ENCODE assay signal across 14 cellular contexts in the genomic region with DNA sequence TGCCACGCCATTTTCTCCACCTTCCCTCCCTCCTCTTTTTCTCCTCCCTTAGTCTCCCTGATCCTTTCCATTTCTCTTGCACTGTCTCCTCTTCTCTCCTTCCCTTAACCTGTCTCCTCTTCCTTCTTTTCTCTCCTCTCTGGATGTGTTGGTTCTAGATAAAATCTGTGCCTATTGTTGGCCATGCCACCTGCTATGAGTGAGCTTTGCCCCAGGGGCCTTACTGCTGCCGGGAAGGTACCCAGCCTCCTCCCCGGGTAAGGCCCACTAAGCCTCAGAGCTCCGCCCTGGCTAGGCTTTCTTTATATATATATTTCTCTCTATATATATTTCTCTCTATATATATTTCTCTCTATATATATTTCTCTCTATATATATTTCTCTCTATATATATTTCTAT. TPM values are rescaled to one million over a fixed set of nuclear protein-coding genes. Genes with fewer than 3 reads are reported as not detected.
A peak's percentile ranks its signal among the peaks of the same experiment; 100 is the strongest.
DNase-seq lines count a peak whose midpoint lies in the region; ATAC-seq, FAIRE-seq and TF ChIP-seq lines count a peak whose summit lies in the region.
"Had no signal": no experiment of that assay in that cellular context is flagged by ENCODE, and none has a peak within 500 bp of the region (broad histone marks: within the 10 kb centered on the region; RNA-seq: fewer than 3 reads in every experiment).

No MANE protein-coding gene starts in this region.

- no peak overlapping the region for H3K4me3 ChIP-seq in H1 (ENCODE audit: extremely low read depth in 1 of 4, insufficient read depth in 2 of 4, low read depth in 3 of 4, low read length in 4 of 4)
- H3K4me3 ChIP-seq in small intestine (ENCODE audit: low read depth in 1 of 2, low read length in 2 of 2) = no peak overlapping the region
- no peak overlapping the region for H3K4me3 ChIP-seq in right lobe of liver
- H3K4me3 ChIP-seq: GM23338 had no signal

- no peak overlapping the region for H3K23ac ChIP-seq in H1 (ENCODE audit: insufficient read length)

- no peak for FAIRE-seq in H1 (lab: Jason Lieb, UNC)
- FAIRE-seq in small intestine (lab: Jason Lieb, UNC) = no peak
- FAIRE-seq: GM12892 had no signal

- H3K18ac ChIP-seq in H1 (ENCODE audit: extremely low read depth, low read length) = no peak overlapping the region

- TF ChIP-seq CTCF in H1 (IDR thresholded peaks at IDR 0.05; ENCODE audit: control extremely low read depth in 1 of 3, insufficient read depth in 1 of 3, low read depth in 1 of 3, low read length in 3 of 3) = no peak
- TF ChIP-seq CTCF in right lobe of liver (IDR thresholded peaks at IDR 0.05) = no peak

- intact Hi-C loops in right lobe of liver (cut with DNase I) = no loop called here

- no peak for TF ChIP-seq EP300 in H1 (IDR thresholded peaks at IDR 0.05; ENCODE audit: borderline replicate concordance in 1 of 2, low read depth in 2 of 2, low read length in 2 of 2)

- no peaks in the 10 kb centered on the region for H3K79me2 ChIP-seq in H1 (ENCODE audit: control insufficient read depth in 1 of 2, insufficient read depth in 2 of 2, low read length in 2 of 2)

- H3K9me3 ChIP-seq in H1 (ENCODE audit: insufficient read depth in 2 of 2, low read depth in 1 of 2, low read length in 1 of 2) (no peaks in the 10 kb centered on the region), small intestine (ENCODE audit: control insufficient read depth, low read depth) (no peaks in the 10 kb centered on the region), right lobe of liver (no peaks in the 10 kb centered on the region)

- no peak overlapping the region for H2BK5ac ChIP-seq in H1 (ENCODE audit: low read depth, low read length)

- H3K36me3 ChIP-seq in H1 (ENCODE audit: control insufficient read depth in 2 of 4, insufficient read depth in 4 of 4, low read length in 3 of 4) = no peaks in the 10 kb centered on the region
- H3K36me3 ChIP-seq in small intestine (ENCODE audit: control insufficient read depth in 2 of 2, insufficient read depth in 2 of 2, low read length in 2 of 2) = no peaks in the 10 kb centered on the region
- H3K36me3 ChIP-seq in right lobe of liver = no peaks in the 10 kb centered on the region

- no peaks in the 10 kb centered on the region; the same call in 1 of the 2 replicates for H3K23me2 ChIP-seq in H1 (ENCODE audit: low read depth, low read length)

- no peak overlapping the region for H4K5ac ChIP-seq in H1 (ENCODE audit: insufficient read length, low read depth, low read length)

- no peak overlapping the region for H2AFZ ChIP-seq in H1 (ENCODE audit: low read length)
- H2AFZ ChIP-seq: GM23338 had no signal

- H3K27me3 ChIP-seq in H1 (replicated peaks in 1 of 4; ENCODE audit: control insufficient read depth in 3 of 4, extremely low read depth in 1 of 4, insufficient read depth in 3 of 4, low read length in 3 of 4) (no peaks in the 10 kb centered on the region), small intestine (ENCODE audit: control insufficient read depth in 2 of 2, insufficient read depth in 2 of 2, low read length in 2 of 2) (no peaks in the 10 kb centered on the region), right lobe of liver (no peaks in the 10 kb centered on the region)

- no peak overlapping the region for H3K56ac ChIP-seq in H1 (replicated peaks; ENCODE audit: insufficient read length, low read depth, low read length)

- TF ChIP-seq RAD21 in H1 (IDR thresholded peaks at IDR 0.05 in 1 of 2, conservative IDR thresholded peaks at IDR 0.05 in 1 of 2; ENCODE audit: low read depth in 2 of 2, low read length in 2 of 2) = no peak

- no peak overlapping the region for H2BK15ac ChIP-seq in H1 (ENCODE audit: low read length)

- H2BK120ac ChIP-seq in H1 (replicated peaks; ENCODE audit: low read depth, low read length) = no peak overlapping the region

- H4K20me1 ChIP-seq in H1 (replicated peaks in 1 of 2; ENCODE audit: control insufficient read depth in 1 of 2, insufficient read depth in 2 of 2, low read length in 2 of 2) = peaks cover 0 to 2% of the 10 kb centered on the region in 2 experiments

- H3K4me1 ChIP-seq in H1 (replicated peaks in 1 of 4; ENCODE audit: control insufficient read depth in 3 of 4, insufficient read depth in 4 of 4, low read length in 3 of 4) (0 out of 7 replicates have a peak, but pooled peaks cover 0 to 2% (median 0%) of the 10 kb centered on the region in 4 experiments), small intestine (ENCODE audit: control insufficient read depth in 2 of 2, insufficient read depth in 1 of 2, low read depth in 1 of 2, low read length in 1 of 2) (peaks cover 2 to 5% of the 10 kb centered on the region in 2 donors), right lobe of liver (no peaks in the 10 kb centered on the region)

- no peak overlapping the region for H4K8ac ChIP-seq in H1 (ENCODE audit: extremely low read depth, insufficient read depth, low read length)

- H2AK5ac ChIP-seq in H1 (ENCODE audit: low read depth, low read length) = no peak overlapping the region

- 81% methylated on average over 4 of the region's 4 CpGs; no CpG with 5 or more reads in 1 of the 2 experiments for WGBS in H1 (ENCODE audit: extremely low coverage in 1 of 2, insufficient coverage in 1 of 2, insufficient read length in 1 of 2, insufficient replicate concordance in 2 of 2, low coverage in 1 of 2, low lambda C conversion rate in 2 of 2, missing lambda C conversion rate in 1 of 2), 2 experiments
- 39 to 69% (median 44%) methylated on average over 4 of the region's 4 CpGs for WGBS in small intestine, 3 donors
- WGBS in right lobe of liver (ENCODE audit: insufficient coverage, low coverage, low lambda C conversion rate, missing lambda C conversion rate) = 67% methylated on average over 3 of the region's 4 CpGs

- H3K9ac ChIP-seq in H1 (replicated peaks in 1 of 4; ENCODE audit: extremely low read depth in 1 of 4, low read depth in 3 of 4, low read length in 3 of 4) = no peak overlapping the region

- POLR2A ChIA-PET in H1 (lab: Charles Lee; ENCODE audit: partially characterized antibody) = no interaction called here

- no peak overlapping the region for H3K4me2 ChIP-seq in H1 (ENCODE audit: insufficient read depth in 1 of 2, low read depth in 2 of 2, low read length in 2 of 2)
- H3K4me2 ChIP-seq: GM23338 had no signal

- no peaks in the 10 kb centered on the region for H3K79me1 ChIP-seq in H1 (ENCODE audit: low read depth, low read length)

- H2BK12ac ChIP-seq in H1 (ENCODE audit: low read depth, low read length) = 0 out of 2 replicates have a peak overlapping the region, but pooled peaks have one; percentile 55

- DNase-seq in D341Med (ENCODE audit: low spot score) (peak; percentile 47), NCI-H69 (lab: John Stamatoyannopoulos, UW) (peak; percentile 69), H1 (ENCODE audit: low read depth in 1 of 2, low spot score in 2 of 2) (no peak), small intestine (peak; percentile 29), NCI-H1105 treated with DMSO at 0.1 percent for 48 hours (lab: John Stamatoyannopoulos, UW) (no peak), right lobe of liver (no peak)
- DNase-seq: C1 segment of cervical spinal cord; CD4-positive, alpha-beta memory T cell; COR-L47; DND-41; H9 had no signal

- no peak overlapping the region for H2BK20ac ChIP-seq in H1 (ENCODE audit: low read length)

- CTCF ChIA-PET in H1 (lab: Charles Lee; ENCODE audit: partially characterized antibody) = interaction anchor here (1.4 to 2.9 kb wide), 3 partner anchors 9 to 102 kb away, joined by 5 to 11 read pairs (median 10); no protein-coding TSS in a partner anchor

- H3K27ac ChIP-seq in H1 (ENCODE audit: low read depth, low read length) (no peak overlapping the region), small intestine (ENCODE audit: low read depth in 1 of 2, low read length in 1 of 2) (peak overlapping the region in 1 of 2 donors; percentile 68), right lobe of liver (no peak overlapping the region)

- H3K14ac ChIP-seq in H1 (ENCODE audit: insufficient read length) = no peak overlapping the region

- no peak overlapping the region for H4K91ac ChIP-seq in H1 (replicated peaks; ENCODE audit: insufficient read length, low read length)

- H3K4ac ChIP-seq in H1 (replicated peaks; ENCODE audit: insufficient read length, low read depth, low read length) = no peak overlapping the region

- ATAC-seq in esophagus mucosa (no peak), right lobe of liver (no peak)
- ATAC-seq: GM23338 had no signal

- no peak for TF ChIP-seq POLR2A in H1 (IDR thresholded peaks at IDR 0.05; ENCODE audit: control extremely low read depth in 1 of 2, low read depth in 2 of 2, low read length in 2 of 2)
- no peak for TF ChIP-seq POLR2A in right lobe of liver (IDR thresholded peaks at IDR 0.05)

TF ChIP-seq in H1, 55 proteins besides CTCF, POLR2A, EP300 and RAD21:
- TF ChIP-seq PHF8 (conservative IDR thresholded peaks at IDR 0.05; ENCODE audit: low read depth, low read length) (no peak), ZNF274 (IDR thresholded peaks at IDR 0.05; ENCODE audit: borderline replicate concordance, extremely low read depth, low read length) (no peak), HDAC2 (IDR thresholded peaks at IDR 0.05; ENCODE audit: borderline replicate concordance in 1 of 2, low read depth in 2 of 2, low read length in 2 of 2) (no peak), CTBP2 (IDR thresholded peaks at IDR 0.05; ENCODE audit: borderline replicate concordance, insufficient read depth, insufficient read length, low read length) (no peak)
- TF ChIP-seq, protein P1, sequence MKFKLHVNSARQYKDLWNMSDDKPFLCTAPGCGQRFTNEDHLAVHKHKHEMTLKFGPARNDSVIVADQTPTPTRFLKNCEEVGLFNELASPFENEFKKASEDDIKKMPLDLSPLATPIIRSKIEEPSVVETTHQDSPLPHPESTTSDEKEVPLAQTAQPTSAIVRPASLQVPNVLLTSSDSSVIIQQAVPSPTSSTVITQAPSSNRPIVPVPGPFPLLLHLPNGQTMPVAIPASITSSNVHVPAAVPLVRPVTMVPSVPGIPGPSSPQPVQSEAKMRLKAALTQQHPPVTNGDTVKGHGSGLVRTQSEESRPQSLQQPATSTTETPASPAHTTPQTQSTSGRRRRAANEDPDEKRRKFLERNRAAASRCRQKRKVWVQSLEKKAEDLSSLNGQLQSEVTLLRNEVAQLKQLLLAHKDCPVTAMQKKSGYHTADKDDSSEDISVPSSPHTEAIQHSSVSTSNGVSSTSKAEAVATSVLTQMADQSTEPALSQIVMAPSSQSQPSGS (IDR thresholded peaks at IDR 0.05; ENCODE audit: low read length) = no peak
TF ChIP-seq in H1: peak in this region for 0.

RNA-seq across cellular contexts. Expression of a gene that starts 14.7 kb away (rescaled TPM):
- total RNA-seq in H1 (2021; fragmentation: NEBNext Ultra II Directional; extraction: Animal tissue kit (Norgen Biotek cat#: 25700)) = 7.9 and 8.4 TPM in 2 replicates
- polyA plus RNA-seq in H1 (2011; rRNA removed) (1.8 and 2.4 TPM in 2 replicates), small intestine (10 to 100 TPM; 25.9 to 58.1 (median 28.6) TPM)
- 3.1 TPM for polyA plus RNA-seq in H1 (2011; cell fraction: cytosol; rRNA removed)
- 2.6 TPM for polyA plus RNA-seq in H1 (2011; cell fraction: nucleus; rRNA removed)
- polyA plus RNA-seq in H1 (2012, experiment 1 of 2) = 2.7 to 4.9 TPM (median 4.1 TPM) in 4 replicates
- 0.60 TPM for polyA plus RNA-seq in H1 (2012, experiment 2 of 2)
- polyA plus RNA-seq in H1 (2013, experiment 1 of 2) = 3.0 TPM
- polyA plus RNA-seq in H1 (2013, experiment 2 of 2) = 3.2 TPM
- 4.1 and 4.3 TPM in 2 replicates for polyA minus RNA-seq in H1 (2011; rRNA and poly(A)+ RNA removed)
- 6.3 TPM for polyA minus RNA-seq in H1 (2011; cell fraction: cytosol; rRNA and poly(A)+ RNA removed)
- 1.5 TPM for polyA minus RNA-seq in H1 (2011; cell fraction: nucleus; rRNA and poly(A)+ RNA removed)
- total RNA-seq in esophagus mucosa (39.9 TPM), right lobe of liver (1 to 10 TPM; 1.5 to 3.3 (median 2.6) TPM)

Comparison
In these comparisons a context has a peak if more than half of its experiments do, and no peak if none do; other contexts are left out.
1. DNase-seq: peak in D341Med (single experiment), NCI-H69 (single experiment) and small intestine (single experiment); none in H1 (0 of 2), NCI-H1105 treated with DMSO at 0.1 percent for 48 hours (single experiment) and right lobe of liver (0 of 3).